8 cellular contexts compared by ENCODE assay signal in the genomic region with DNA sequence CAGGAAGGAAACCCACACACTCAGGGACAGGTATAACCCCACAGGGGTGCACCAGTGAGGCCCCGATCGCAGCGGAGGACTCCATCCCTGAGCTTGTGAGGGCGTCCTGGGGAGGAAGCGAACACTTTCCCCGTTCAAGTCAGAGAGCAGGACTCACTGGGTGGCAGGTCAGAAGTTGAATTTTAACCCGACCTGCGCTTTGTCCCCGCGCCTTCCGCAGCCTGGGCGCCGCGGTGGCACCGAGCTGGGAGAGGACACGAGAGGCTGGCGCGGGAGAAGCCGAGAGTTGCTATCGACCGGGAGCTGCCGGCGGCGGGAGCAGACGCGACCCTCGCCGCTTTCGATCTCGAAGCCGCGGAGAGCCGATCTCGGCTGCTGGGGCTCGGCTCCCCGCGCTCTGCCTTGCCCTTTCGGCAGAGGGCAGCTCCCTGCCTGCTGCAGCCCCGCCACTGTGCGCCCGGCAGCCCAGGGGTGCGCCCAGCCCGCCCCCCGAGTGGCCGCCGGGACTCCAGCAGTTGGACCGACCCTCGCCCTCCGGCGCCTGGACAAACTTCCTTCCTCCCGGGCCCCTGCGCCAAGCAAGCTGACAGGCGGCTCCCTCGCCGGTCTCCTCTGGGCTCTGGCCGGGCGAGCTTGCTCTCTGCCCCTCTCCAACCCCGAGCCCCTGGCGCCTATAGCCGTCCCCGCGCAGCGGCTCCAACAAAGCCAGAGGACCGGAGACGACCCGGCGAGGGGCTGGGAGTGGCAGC. TPM values are rescaled to one million over a fixed set of nuclear protein-coding genes. Genes with fewer than 3 reads are reported as not detected.
DNase-seq lines count a peak whose midpoint lies in the region; ATAC-seq and TF ChIP-seq lines count a peak whose summit lies in the region.

No MANE protein-coding gene starts in this region.

- peak overlapping the region; percentile 91 for H3K9ac ChIP-seq in SK-N-MC (ENCODE audit: insufficient read length)

- H3K4me1 Mint-ChIP-seq in natural killer cell, result no peaks in the 10 kb centered on the region

- peak; percentile 55 for DNase-seq in Daoy (ENCODE audit: low read depth)
- DNase-seq in SK-N-MC (ENCODE audit: low read depth, low spot score), result no peak
- peak; percentile 32 for DNase-seq in fibroblast of the aortic adventitia (ENCODE audit: low read depth)
- DNase-seq in natural killer cell, result no peak
- DNase-seq in SKM-1 treated with dmso at 0.1 percent for 144 hours (lab: John Stamatoyannopoulos, UW; ENCODE audit: unreplicated experiment), result no peak
- no peak for DNase-seq in cortex of kidney (lab: John Stamatoyannopoulos, UW)

- H3K36me3 Mint-ChIP-seq in natural killer cell, result no peaks in the 10 kb centered on the region

- H3K4me3 ChIP-seq in SK-N-MC (peak overlapping the region; percentile 96), fibroblast of the aortic adventitia (ENCODE audit: low read depth, low read length) (peak overlapping the region; percentile 74)

- H3K27me3 Mint-ChIP-seq in natural killer cell (ENCODE audit: low read depth in 2 of 2), result peaks cover 0 to 3% of the 10 kb centered on the region in 2 donors

- no peaks in the 10 kb centered on the region for H3K9me3 ChIP-seq in SK-N-MC (ENCODE audit: low read depth, low read length)

- no peaks in the 10 kb centered on the region for H3K36me3 ChIP-seq in SK-N-MC (ENCODE audit: insufficient read depth, low read length)

- TF ChIP-seq CTCF in fibroblast of the aortic adventitia (IDR thresholded peaks at IDR 0.05; ENCODE audit: insufficient read depth, low read length), result no peak
- TF ChIP-seq CTCF in natural killer cell (IDR thresholded peaks at IDR 0.05), result no peak

- H3K4me3 Mint-ChIP-seq in natural killer cell, result peak overlapping the region; percentile 37

- peak overlapping the region; percentile 67 for H3K27ac ChIP-seq in SK-N-MC

- ATAC-seq in GM19397 (IDR thresholded peaks at IDR 0.05; ENCODE audit: unreplicated experiment) (peak; percentile 52), HG03280 (IDR thresholded peaks at IDR 0.05; ENCODE audit: unreplicated experiment) (peak; percentile 52), natural killer cell (peak in 2 of 3 donors; percentile 17 to 48)

- no peak overlapping the region for H3K27ac Mint-ChIP-seq in natural killer cell

- intact Hi-C loops in natural killer cell (cut with micrococcal nuclease), result no loop called here

- peaks cover 6 to 8% of the 10 kb centered on the region in 2 donors for H3K9me3 Mint-ChIP-seq in natural killer cell

RNA-seq across cellular contexts. Expression of a gene that starts 0.9 kb away (rescaled TPM):
- total RNA-seq in Daoy (2014; rRNA removed; shearing (Covaris generic)), result 0.12 and 1.3 TPM in 2 replicates
- total RNA-seq in fibroblast of the aortic adventitia (ENCODE audit: low replicate concordance) (6.6 and 8.9 TPM in 2 replicates), natural killer cell (10 to 100 TPM in 1 of 3 donors, under 1 TPM in 2; 0.12 to 14.9 (median 0.27) TPM)

Comparison
In these comparisons a context has a peak if more than half of its experiments do, and no peak if none do; other contexts are left out.
1. DNase-seq: peak in Daoy (single experiment) and fibroblast of the aortic adventitia (single experiment); none in SK-N-MC (single experiment), natural killer cell (single experiment), SKM-1 treated with dmso at 0.1 percent for 144 hours (single experiment) and cortex of kidney (single experiment).
2. Peak in every context shown above with its lines, with median percentiles within 50 percentile points of each other: ATAC-seq.